ENCODE assay signal across 8 cellular contexts in the genomic region with DNA sequence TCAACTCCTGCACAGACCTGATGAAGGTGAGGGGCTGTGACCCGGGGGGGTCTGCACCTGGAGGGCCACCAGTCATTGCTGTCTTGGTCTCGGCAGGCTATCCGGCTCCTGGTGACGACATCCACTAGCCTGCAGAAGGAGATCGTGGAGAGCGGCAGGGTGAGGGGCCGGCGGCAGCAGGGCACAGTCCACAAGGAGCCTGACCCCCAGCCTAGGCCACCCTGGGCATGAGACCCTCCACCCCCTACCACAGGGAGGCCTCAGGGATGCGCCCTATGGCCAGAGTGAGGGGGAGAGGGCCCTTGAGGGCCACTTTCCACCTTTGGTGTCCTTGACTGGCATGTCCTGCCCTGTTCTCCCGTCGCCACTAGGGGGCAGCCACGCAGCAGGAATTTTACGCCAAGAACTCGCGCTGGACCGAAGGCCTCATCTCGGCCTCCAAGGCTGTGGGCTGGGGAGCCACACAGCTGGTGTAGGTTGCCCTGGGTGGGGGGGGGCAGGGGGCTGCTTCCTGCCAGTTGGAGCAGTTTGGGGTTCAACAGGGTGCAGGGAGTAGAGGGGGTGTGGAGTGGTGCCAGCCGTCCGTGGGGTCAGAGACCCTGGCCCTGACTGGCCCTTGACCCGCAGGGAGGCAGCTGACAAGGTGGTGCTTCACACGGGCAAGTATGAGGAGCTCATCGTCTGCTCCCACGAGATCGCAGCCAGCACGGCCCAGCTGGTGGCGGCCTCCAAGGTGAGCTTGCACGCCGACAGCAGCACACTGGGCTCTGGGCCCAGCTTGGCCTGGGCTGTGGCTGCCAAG. TPM values are rescaled to one million over a fixed set of nuclear protein-coding genes. Genes with fewer than 3 reads are reported as not detected.
DNase-seq lines count a peak whose midpoint lies in the region; ATAC-seq and TF ChIP-seq lines count a peak whose summit lies in the region.

No MANE protein-coding gene starts in this region.

- H3K9me3 ChIP-seq in DOHH2 (ENCODE audit: control insufficient read depth, insufficient read depth, low read length) (no peaks in the 10 kb centered on the region), Peyer's patch (no peaks in the 10 kb centered on the region), neutrophil (no peaks in the 10 kb centered on the region)

- no peaks in the 10 kb centered on the region for H3K9me2 ChIP-seq in DOHH2 (replicated peaks; ENCODE audit: control insufficient read depth, low read length)

- H3K4me2 ChIP-seq in DOHH2 (ENCODE audit: low read length), result no peak overlapping the region

- TF ChIP-seq CTCF in DOHH2 (IDR thresholded peaks at IDR 0.05; ENCODE audit: low read depth, low read length, poor library complexity, severe bottlenecking) (peak; percentile 94), Peyer's patch (IDR thresholded peaks at IDR 0.05) (peak; percentile 94 to 98 (median 95)), fibroblast of pulmonary artery (IDR thresholded peaks at IDR 0.05; ENCODE audit: low read length, missing control alignments) (peak; percentile 82), neutrophil (IDR thresholded peaks at IDR 0.05) (peak; percentile 92)

- H3K27ac ChIP-seq in DOHH2 (ENCODE audit: low read depth, low read length), result no peak overlapping the region
- H3K27ac ChIP-seq in Peyer's patch, result peak overlapping the region in 3 of 4 donors; percentile 9 to 66 (median 26)
- H3K27ac ChIP-seq in neutrophil, result peak overlapping the region; percentile 31

- no peak overlapping the region for H3K4me3 ChIP-seq in DOHH2 (ENCODE audit: low read length)
- H3K4me3 ChIP-seq in Peyer's patch, result no peak overlapping the region
- no peak overlapping the region for H3K4me3 ChIP-seq in fibroblast of pulmonary artery (replicated peaks; ENCODE audit: low read depth, low read length)
- no peak overlapping the region for H3K4me3 ChIP-seq in neutrophil (ENCODE audit: low read depth in 1 of 2, low read length in 1 of 2)

- peak; percentile 76 to 92 (median 92) for DNase-seq in Peyer's patch
- DNase-seq in fibroblast of pulmonary artery (ENCODE audit: low read depth), result peak; percentile 85
- peak; percentile 92 for DNase-seq in superior temporal gyrus (ENCODE audit: extremely low spot score)

- no peaks in the 10 kb centered on the region for H3K4me1 Mint-ChIP-seq in activated T-helper 17 cell treated with anti-CD3 and anti-CD28 coated beads, Interleukin-2, amount 50 U/mL, for 72 hours

- peaks cover 34% of the 10 kb centered on the region for H3K36me3 ChIP-seq in DOHH2 (ENCODE audit: control insufficient read depth, low read length)
- peaks cover 0 to 56% (median 0%) of the 10 kb centered on the region in 3 donors for H3K36me3 ChIP-seq in Peyer's patch
- H3K36me3 ChIP-seq in neutrophil, result peaks cover 76% of the 10 kb centered on the region

- H3K9me3 Mint-ChIP-seq in activated T-helper 17 cell treated with anti-CD3 and anti-CD28 coated beads, Interleukin-2, amount 50 U/mL, for 72 hours, result no peaks in the 10 kb centered on the region

- H4K20me1 ChIP-seq in DOHH2 (ENCODE audit: control insufficient read depth, insufficient read depth, low read depth, low read length), result no peaks in the 10 kb centered on the region

- peak; percentile 83 for ATAC-seq in activated T-helper 17 cell treated with anti-CD3 and anti-CD28 coated beads, Interleukin-2, amount 50 U/mL, for 72 hours (replicated peaks)
- no peak for ATAC-seq in HG02623 (IDR thresholded peaks at IDR 0.05; ENCODE audit: unreplicated experiment)

- no peak for TF ChIP-seq POLR2A in Peyer's patch (IDR thresholded peaks at IDR 0.05)

- H3F3A ChIP-seq in DOHH2 (ENCODE audit: control insufficient read depth, insufficient read depth), result no peaks in the 10 kb centered on the region

- peak; percentile 93 for TF ChIP-seq RAD21 in Ishikawa (IDR thresholded peaks at IDR 0.05; ENCODE audit: low read depth)

- H3K27ac Mint-ChIP-seq in activated T-helper 17 cell treated with anti-CD3 and anti-CD28 coated beads, Interleukin-2, amount 50 U/mL, for 72 hours, result no peak overlapping the region

- peaks cover 13% of the 10 kb centered on the region for H3K36me3 Mint-ChIP-seq in activated T-helper 17 cell treated with anti-CD3 and anti-CD28 coated beads, Interleukin-2, amount 50 U/mL, for 72 hours (ENCODE audit: low read depth)

- no peaks in the 10 kb centered on the region for H3K27me3 Mint-ChIP-seq in activated T-helper 17 cell treated with anti-CD3 and anti-CD28 coated beads, Interleukin-2, amount 50 U/mL, for 72 hours

- H3K4me3 Mint-ChIP-seq in activated T-helper 17 cell treated with anti-CD3 and anti-CD28 coated beads, Interleukin-2, amount 50 U/mL, for 72 hours, result no peak overlapping the region

- TF ChIP-seq EP300 in Ishikawa (IDR thresholded peaks at IDR 0.05; ENCODE audit: borderline replicate concordance), result no peak

- H3K79me2 ChIP-seq in DOHH2 (ENCODE audit: control insufficient read depth, low read length), result no peaks in the 10 kb centered on the region

- H3K4me1 ChIP-seq in DOHH2 (ENCODE audit: control insufficient read depth, low read length), result peaks cover 4% of the 10 kb centered on the region; the same call in 1 of the 2 replicates
- peaks cover 0 to 33% (median 6%) of the 10 kb centered on the region in 4 donors for H3K4me1 ChIP-seq in Peyer's patch
- peaks cover 0 to 6% of the 10 kb centered on the region in 2 experiments for H3K4me1 ChIP-seq in neutrophil (ENCODE audit: control insufficient read depth in 1 of 2, insufficient read depth in 1 of 2, low read depth in 1 of 2, low read length in 1 of 2)

- no peaks in the 10 kb centered on the region for H3K27me3 ChIP-seq in DOHH2 (ENCODE audit: control insufficient read depth, low read length)
- no peaks in the 10 kb centered on the region for H3K27me3 ChIP-seq in Peyer's patch
- H3K27me3 ChIP-seq in neutrophil, result no peaks in the 10 kb centered on the region

TF ChIP-seq in Ishikawa, 13 proteins besides CTCF, POLR2A, EP300 and RAD21:
- TF ChIP-seq TEAD4 (IDR thresholded peaks at IDR 0.05) (peak; percentile 71), CEBPB (IDR thresholded peaks at IDR 0.05) (no peak), NFIC (IDR thresholded peaks at IDR 0.05) (no peak), ZBTB7A (IDR thresholded peaks at IDR 0.05; ENCODE audit: low read depth) (0 out of 2 replicates have a peak, but pooled peaks have one; percentile 17), TCF12 (IDR thresholded peaks at IDR 0.05; ENCODE audit: low read depth) (no peak), YY1 (IDR thresholded peaks at IDR 0.05; ENCODE audit: low read depth) (no peak), EGR1 (IDR thresholded peaks at IDR 0.05) (no peak)
- TF ChIP-seq, protein P1, sequence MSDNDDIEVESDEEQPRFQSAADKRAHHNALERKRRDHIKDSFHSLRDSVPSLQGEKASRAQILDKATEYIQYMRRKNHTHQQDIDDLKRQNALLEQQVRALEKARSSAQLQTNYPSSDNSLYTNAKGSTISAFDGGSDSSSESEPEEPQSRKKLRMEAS (IDR thresholded peaks at IDR 0.05), result no peak
- TF ChIP-seq, protein P2, sequence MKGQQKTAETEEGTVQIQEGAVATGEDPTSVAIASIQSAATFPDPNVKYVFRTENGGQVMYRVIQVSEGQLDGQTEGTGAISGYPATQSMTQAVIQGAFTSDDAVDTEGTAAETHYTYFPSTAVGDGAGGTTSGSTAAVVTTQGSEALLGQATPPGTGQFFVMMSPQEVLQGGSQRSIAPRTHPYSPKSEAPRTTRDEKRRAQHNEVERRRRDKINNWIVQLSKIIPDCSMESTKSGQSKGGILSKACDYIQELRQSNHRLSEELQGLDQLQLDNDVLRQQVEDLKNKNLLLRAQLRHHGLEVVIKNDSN (IDR thresholded peaks at IDR 0.05), result no peak

RNA-seq across cellular contexts. Expression of a gene that starts 25.0 kb away (rescaled TPM):
- 100 to 1,000 TPM; 208 to 265 (median 238) TPM for total RNA-seq in Peyer's patch
- 10 to 100 TPM; 14.7 to 23.3 TPM for total RNA-seq in activated T-helper 17 cell treated with anti-CD3 and anti-CD28 coated beads, Interleukin-2, amount 50 U/mL, for 72 hours

RNA-seq across cellular contexts. Expression of a gene that starts 35.7 kb away (rescaled TPM):
- 10 to 100 TPM; 49.5 to 92.8 (median 58.4) TPM for total RNA-seq in Peyer's patch
- 10 to 100 TPM; 10.5 to 17.0 TPM for total RNA-seq in activated T-helper 17 cell treated with anti-CD3 and anti-CD28 coated beads, Interleukin-2, amount 50 U/mL, for 72 hours

Comparison
In these comparisons a context has a peak if more than half of its experiments do, and no peak if none do; other contexts are left out.
1. RNA of a gene that starts 25.0 kb away (total RNA-seq): 208 to 265 TPM in Peyer's patch; 14.7 to 23.3 TPM in activated T-helper 17 cell treated with anti-CD3 and anti-CD28 coated beads, Interleukin-2, amount 50 U/mL, for 72 hours; every median in the first group is over 4 times any median in the second.
2. Peak in every context shown above with its lines, with median percentiles within 50 percentile points of each other: CTCF ChIP-seq and DNase-seq.